Comparison of ENCODE assay signal across 16 cellular contexts in genomic region chr2:174617713-174618112, GRCh38. TPM values are rescaled to one million over a fixed set of nuclear protein-coding genes. Genes with fewer than 3 reads are reported as not detected.
DNase-seq lines count a peak whose midpoint lies in the region; ATAC-seq and TF ChIP-seq lines count a peak whose summit lies in the region.
"Had no signal": no experiment of that assay in that cellular context is flagged by ENCODE, and none has a peak within 500 bp of the region (broad histone marks: within the 10 kb centered on the region; RNA-seq: fewer than 3 reads in every experiment).

No MANE protein-coding gene starts in this region.

- no peaks in the 10 kb centered on the region for H3K36me3 ChIP-seq in testis (ENCODE audit: low read depth, missing control alignments)
- H3K36me3 ChIP-seq: SJSA1 had no signal

- H3K9me3 ChIP-seq in testis = no peaks in the 10 kb centered on the region
- H3K9me3 ChIP-seq: left lung, SJSA1 had no signal

- H3K27me3 ChIP-seq in testis = no peaks in the 10 kb centered on the region
- H3K27me3 ChIP-seq: left lung, SJSA1 had no signal

- H3K27ac Mint-ChIP-seq in activated T-helper 2 cell treated with anti-CD3 and anti-CD28 coated beads, Interferon-gamma antibody, Interleukin-2, Interleukin-4, amounts not matched to agents 10 μg/mL and 5 μg/mL and 100 μg/mL, durations not matched to agents 14 hours and 24 hours and 36 hours = peak overlapping the region; percentile 94
- peak overlapping the region; percentile 73 for H3K27ac Mint-ChIP-seq in natural killer cell

- ATAC-seq in natural killer cell (no peak), GM18502 (IDR thresholded peaks at IDR 0.05; ENCODE audit: poor library complexity, unreplicated experiment) (no peak)
- ATAC-seq: left lung had no signal

- intact Hi-C loops in activated T-helper 2 cell treated with anti-CD3 and anti-CD28 coated beads, Interferon-gamma antibody, Interleukin-2, Interleukin-4, amounts not matched to agents 10 μg/mL and 5 μg/mL and 100 μg/mL, durations not matched to agents 14 hours and 24 hours and 36 hours (cut with micrococcal nuclease) = loop anchor here (1.0 kb wide), 2 partner anchors 9 to 14 kb away; no protein-coding TSS in a partner anchor
- intact Hi-C loops in natural killer cell (cut with micrococcal nuclease) = no loop called here
- intact Hi-C loops in testis (cut with DNase I; ENCODE audit: low total_unique reads) = no loop called here

- H3K4me3 ChIP-seq in testis = no peak overlapping the region
- H3K4me3 ChIP-seq: left lung, SJSA1 had no signal

- no peaks in the 10 kb centered on the region for H3K27me3 Mint-ChIP-seq in activated T-helper 2 cell treated with anti-CD3 and anti-CD28 coated beads, Interferon-gamma antibody, Interleukin-2, Interleukin-4, amounts not matched to agents 10 μg/mL and 5 μg/mL and 100 μg/mL, durations not matched to agents 14 hours and 24 hours and 36 hours (ENCODE audit: low read depth)
- no peaks in the 10 kb centered on the region for H3K27me3 Mint-ChIP-seq in natural killer cell (ENCODE audit: low read depth in 2 of 2)

- H3K4me3 Mint-ChIP-seq in activated T-helper 2 cell treated with anti-CD3 and anti-CD28 coated beads, Interferon-gamma antibody, Interleukin-2, Interleukin-4, amounts not matched to agents 10 μg/mL and 5 μg/mL and 100 μg/mL, durations not matched to agents 14 hours and 24 hours and 36 hours (ENCODE audit: low read depth) = peak overlapping the region; percentile 59
- peak overlapping the region; percentile 2 for H3K4me3 Mint-ChIP-seq in natural killer cell

- no peak overlapping the region for H3K27ac ChIP-seq in testis
- H3K27ac ChIP-seq: epithelial cell of prostate, SJSA1, VCaP had no signal

- TF ChIP-seq CTCF in natural killer cell (IDR thresholded peaks at IDR 0.05) (no peak), testis (IDR thresholded peaks at IDR 0.05) (no peak)

- H3K36me3 Mint-ChIP-seq in activated T-helper 2 cell treated with anti-CD3 and anti-CD28 coated beads, Interferon-gamma antibody, Interleukin-2, Interleukin-4, amounts not matched to agents 10 μg/mL and 5 μg/mL and 100 μg/mL, durations not matched to agents 14 hours and 24 hours and 36 hours (ENCODE audit: low read depth) = peaks cover 67% of the 10 kb centered on the region
- H3K36me3 Mint-ChIP-seq in natural killer cell = peaks cover 12% of the 10 kb centered on the region

- H3K4me1 Mint-ChIP-seq in activated T-helper 2 cell treated with anti-CD3 and anti-CD28 coated beads, Interferon-gamma antibody, Interleukin-2, Interleukin-4, amounts not matched to agents 10 μg/mL and 5 μg/mL and 100 μg/mL, durations not matched to agents 14 hours and 24 hours and 36 hours (ENCODE audit: low read depth) = peaks cover 62% of the 10 kb centered on the region
- H3K4me1 Mint-ChIP-seq in natural killer cell = peaks cover 57 to 64% of the 10 kb centered on the region in 2 donors

- peaks cover 7% of the 10 kb centered on the region for H3K4me1 ChIP-seq in testis

- 82 to 87% methylated on average over 3 of the region's 3 CpGs for WGBS in testis, 2 donors

- H3K9me3 Mint-ChIP-seq in activated T-helper 2 cell treated with anti-CD3 and anti-CD28 coated beads, Interferon-gamma antibody, Interleukin-2, Interleukin-4, amounts not matched to agents 10 μg/mL and 5 μg/mL and 100 μg/mL, durations not matched to agents 14 hours and 24 hours and 36 hours = no peaks in the 10 kb centered on the region
- no peaks in the 10 kb centered on the region for H3K9me3 Mint-ChIP-seq in natural killer cell

- no peak for TF ChIP-seq POLR2A in testis (IDR thresholded peaks at IDR 0.05)

- DNase-seq in stimulated activated CD4-positive, alpha-beta T cell treated with anti-CD3 and anti-CD28 coated beads, Interleukin-15, amount 100 ng/mL, for 24 hours = peak; percentile 33
- no peak for DNase-seq in stimulated activated CD4-positive, alpha-beta T cell treated with anti-CD3 and anti-CD28 coated beads, Interleukin-4, amount 100 ng/mL, for 24 hours
- DNase-seq in activated T-helper 2 cell treated with anti-CD3 and anti-CD28 coated beads, Interferon-gamma antibody, Interleukin-2, Interleukin-4, amounts not matched to agents 10 μg/mL and 5 μg/mL and 100 μg/mL, durations not matched to agents 14 hours and 24 hours and 36 hours (ENCODE audit: low spot score) = no peak
- no peak for DNase-seq in natural killer cell
- DNase-seq in GM19240 (ENCODE audit: insufficient read length, low spot score) = no peak
- DNase-seq in testis = no peak
- no peak for DNase-seq in NCI-H2107 treated with DMSO at 0.1 percent for 48 hours (lab: John Stamatoyannopoulos, UW; ENCODE audit: unreplicated experiment)
- DNase-seq: caudate nucleus; left lung; NCI-H1694 treated with DMSO at 0.1 percent for 48 hours; nucleus accumbens; stimulated activated CD8-positive, alpha-beta memory T cell treated with anti-CD3 and anti-CD28 coated beads, Interleukin-4, amount 100 ng/mL, for 48 hours had no signal

RNA-seq across cellular contexts. Expression of gene WIPF1, which starts 20.1 kb away (rescaled TPM):
- total RNA-seq in activated T-helper 2 cell treated with anti-CD3 and anti-CD28 coated beads, Interferon-gamma antibody, Interleukin-2, Interleukin-4, amounts not matched to agents 10 μg/mL and 5 μg/mL and 100 μg/mL, durations not matched to agents 14 hours and 24 hours and 36 hours = 281 and 287 TPM in 2 replicates
- total RNA-seq in natural killer cell (100 to 1,000 TPM; 508 to 640 (median 555) TPM), testis (10 to 100 TPM in 1 of 2 donors, 1 to 10 TPM in 1; 8.5 to 11.1 TPM)
- polyA plus RNA-seq in testis (ENCODE audit: insufficient read depth, low read depth, low replicate concordance) = 16.9 TPM

Comparison
In these comparisons a context has a peak if more than half of its experiments do, and no peak if none do; other contexts are left out.
1. RNA of gene WIPF1, which starts 20.1 kb away (total RNA-seq): 508 to 640 TPM in natural killer cell and 281 to 287 TPM in activated T-helper 2 cell treated with anti-CD3 and anti-CD28 coated beads, Interferon-gamma antibody, Interleukin-2, Interleukin-4, amounts not matched to agents 10 μg/mL and 5 μg/mL and 100 μg/mL, durations not matched to agents 14 hours and 24 hours and 36 hours; 8.5 to 11.1 TPM in testis; every median in the first group is over 10 times any median in the second.